Comparison of ENCODE assay signal across 21 cellular contexts in genomic region chr3:62582495-62583172, GRCh38.
"Had no signal": no experiment of that assay in that cellular context is flagged by ENCODE, and none has a peak within 500 bp of the region (broad histone marks: within the 10 kb centered on the region; RNA-seq: fewer than 3 reads in every experiment).

No MANE protein-coding gene starts in this region.

- H3K27ac ChIP-seq: foreskin keratinocyte, spleen, testis, vagina had no signal

- H3K4me3 ChIP-seq: spleen, testis, vagina had no signal

- ATAC-seq: activated naive CD4-positive, alpha-beta T cell treated with anti-CD3 and anti-CD28 coated beads, Interleukin-2, amount 50 U/mL, for 72 hours; activated T-helper 17 cell treated with anti-CD3 and anti-CD28 coated beads, Interleukin-2, amount 50 U/mL, for 72 hours; foreskin keratinocyte; natural killer cell; WTC11 had no signal

- H3K9me3 ChIP-seq: testis, vagina had no signal

- H3K36me3 ChIP-seq: spleen, vagina had no signal

- H3K4me1 ChIP-seq: spleen, testis, vagina had no signal

- DNase-seq: activated CD4-positive, alpha-beta T cell treated with anti-CD3 and anti-CD28 coated beads, Interleukin-2, amount 50 U/mL, for 4 hours; activated CD8-positive, alpha-beta memory T cell treated with anti-CD3 and anti-CD28 coated beads for 24 hours; activated CD8-positive, alpha-beta memory T cell treated with anti-CD3 and anti-CD28 coated beads, Interleukin-2, amount 50 U/mL, for 4 hours; activated T-cell treated with anti-CD3 and anti-CD28 coated beads, Interleukin-2, amount 50 U/mL, for 24 hours; aorta; caudate nucleus; dermis blood vessel endothelial cell; effector CD8-positive, alpha-beta T cell; erythroblast; foreskin keratinocyte; kidney; midbrain; natural killer cell; spleen; stimulated activated CD4-positive, alpha-beta T cell treated with anti-CD3 and anti-CD28 coated beads, Interleukin-4, amount 100 ng/mL, for 1 hour; stimulated activated naive CD4-positive, alpha-beta T cell; testis had no signal
